ENCODE assay signal across 1 cellular context in the genomic region with DNA sequence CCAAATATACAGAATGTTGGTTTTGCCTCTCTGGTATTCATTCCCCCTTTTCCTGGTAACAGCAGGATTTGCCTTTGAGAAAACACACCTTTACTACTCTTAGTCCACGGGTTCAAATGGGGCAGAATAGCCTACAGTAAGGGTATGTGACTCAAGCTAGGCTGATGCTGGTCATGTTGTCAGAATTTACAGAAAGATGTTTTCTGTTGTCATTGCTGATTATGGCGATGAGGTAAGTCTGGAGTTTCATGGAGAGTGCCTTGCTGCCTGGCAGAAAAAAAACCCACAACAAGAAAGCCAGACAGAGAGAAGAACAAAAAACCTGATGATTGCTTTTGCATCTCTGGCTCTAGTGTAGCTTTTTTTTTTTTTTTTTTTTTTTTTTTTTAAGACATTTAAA.
TF ChIP-seq lines count a peak whose summit lies in the region.

No MANE protein-coding gene starts in this region.

TF ChIP-seq in K562, 482 proteins besides CTCF, POLR2A, EP300 and RAD21:
- TF ChIP-seq DLX4 (CRISPR knock-in tag; IDR thresholded peaks at IDR 0.05) (no peak), ZNF133 (CRISPR knock-in tag; IDR thresholded peaks at IDR 0.05) (no peak), ZBTB1 (CRISPR knock-in tag; IDR thresholded peaks at IDR 0.05; ENCODE audit: borderline replicate concordance, low read depth) (no peak), FOSL1 (tag; conservative IDR thresholded peaks at IDR 0.05) (no peak), ZNF253 (CRISPR knock-in tag; conservative IDR thresholded peaks at IDR 0.05) (no peak), ZNF384 (IDR thresholded peaks at IDR 0.05; ENCODE audit: low read depth, low read length) (peak; percentile 48; the same call in 1 of the 2 replicates)
